In the genomic region with DNA sequence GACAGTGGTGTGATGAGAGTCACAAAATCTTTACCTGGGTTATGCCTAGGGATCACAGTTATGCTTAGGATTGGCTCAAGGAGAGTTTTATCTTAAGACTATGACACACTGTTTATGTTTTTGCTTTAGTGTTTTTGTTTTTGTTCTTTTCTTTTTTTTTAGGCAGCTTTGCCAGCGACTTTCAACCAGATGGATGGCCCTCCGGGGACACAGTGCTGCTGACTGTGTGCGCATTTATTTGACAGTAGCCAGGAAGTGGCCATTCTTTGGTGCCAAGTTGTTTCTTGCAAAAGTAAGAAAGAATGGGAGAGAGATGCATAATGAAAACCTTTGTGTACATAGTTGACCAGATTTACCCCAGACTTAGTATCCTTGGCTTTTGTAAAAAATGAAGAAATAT, we compare ENCODE assay signal across 1 cellular context.
TF ChIP-seq lines count a peak whose summit lies in the region.

No MANE protein-coding gene starts in this region.

TF ChIP-seq in GM23338, 12 proteins besides CTCF, POLR2A, EP300 and RAD21:
- TF ChIP-seq, protein P1, sequence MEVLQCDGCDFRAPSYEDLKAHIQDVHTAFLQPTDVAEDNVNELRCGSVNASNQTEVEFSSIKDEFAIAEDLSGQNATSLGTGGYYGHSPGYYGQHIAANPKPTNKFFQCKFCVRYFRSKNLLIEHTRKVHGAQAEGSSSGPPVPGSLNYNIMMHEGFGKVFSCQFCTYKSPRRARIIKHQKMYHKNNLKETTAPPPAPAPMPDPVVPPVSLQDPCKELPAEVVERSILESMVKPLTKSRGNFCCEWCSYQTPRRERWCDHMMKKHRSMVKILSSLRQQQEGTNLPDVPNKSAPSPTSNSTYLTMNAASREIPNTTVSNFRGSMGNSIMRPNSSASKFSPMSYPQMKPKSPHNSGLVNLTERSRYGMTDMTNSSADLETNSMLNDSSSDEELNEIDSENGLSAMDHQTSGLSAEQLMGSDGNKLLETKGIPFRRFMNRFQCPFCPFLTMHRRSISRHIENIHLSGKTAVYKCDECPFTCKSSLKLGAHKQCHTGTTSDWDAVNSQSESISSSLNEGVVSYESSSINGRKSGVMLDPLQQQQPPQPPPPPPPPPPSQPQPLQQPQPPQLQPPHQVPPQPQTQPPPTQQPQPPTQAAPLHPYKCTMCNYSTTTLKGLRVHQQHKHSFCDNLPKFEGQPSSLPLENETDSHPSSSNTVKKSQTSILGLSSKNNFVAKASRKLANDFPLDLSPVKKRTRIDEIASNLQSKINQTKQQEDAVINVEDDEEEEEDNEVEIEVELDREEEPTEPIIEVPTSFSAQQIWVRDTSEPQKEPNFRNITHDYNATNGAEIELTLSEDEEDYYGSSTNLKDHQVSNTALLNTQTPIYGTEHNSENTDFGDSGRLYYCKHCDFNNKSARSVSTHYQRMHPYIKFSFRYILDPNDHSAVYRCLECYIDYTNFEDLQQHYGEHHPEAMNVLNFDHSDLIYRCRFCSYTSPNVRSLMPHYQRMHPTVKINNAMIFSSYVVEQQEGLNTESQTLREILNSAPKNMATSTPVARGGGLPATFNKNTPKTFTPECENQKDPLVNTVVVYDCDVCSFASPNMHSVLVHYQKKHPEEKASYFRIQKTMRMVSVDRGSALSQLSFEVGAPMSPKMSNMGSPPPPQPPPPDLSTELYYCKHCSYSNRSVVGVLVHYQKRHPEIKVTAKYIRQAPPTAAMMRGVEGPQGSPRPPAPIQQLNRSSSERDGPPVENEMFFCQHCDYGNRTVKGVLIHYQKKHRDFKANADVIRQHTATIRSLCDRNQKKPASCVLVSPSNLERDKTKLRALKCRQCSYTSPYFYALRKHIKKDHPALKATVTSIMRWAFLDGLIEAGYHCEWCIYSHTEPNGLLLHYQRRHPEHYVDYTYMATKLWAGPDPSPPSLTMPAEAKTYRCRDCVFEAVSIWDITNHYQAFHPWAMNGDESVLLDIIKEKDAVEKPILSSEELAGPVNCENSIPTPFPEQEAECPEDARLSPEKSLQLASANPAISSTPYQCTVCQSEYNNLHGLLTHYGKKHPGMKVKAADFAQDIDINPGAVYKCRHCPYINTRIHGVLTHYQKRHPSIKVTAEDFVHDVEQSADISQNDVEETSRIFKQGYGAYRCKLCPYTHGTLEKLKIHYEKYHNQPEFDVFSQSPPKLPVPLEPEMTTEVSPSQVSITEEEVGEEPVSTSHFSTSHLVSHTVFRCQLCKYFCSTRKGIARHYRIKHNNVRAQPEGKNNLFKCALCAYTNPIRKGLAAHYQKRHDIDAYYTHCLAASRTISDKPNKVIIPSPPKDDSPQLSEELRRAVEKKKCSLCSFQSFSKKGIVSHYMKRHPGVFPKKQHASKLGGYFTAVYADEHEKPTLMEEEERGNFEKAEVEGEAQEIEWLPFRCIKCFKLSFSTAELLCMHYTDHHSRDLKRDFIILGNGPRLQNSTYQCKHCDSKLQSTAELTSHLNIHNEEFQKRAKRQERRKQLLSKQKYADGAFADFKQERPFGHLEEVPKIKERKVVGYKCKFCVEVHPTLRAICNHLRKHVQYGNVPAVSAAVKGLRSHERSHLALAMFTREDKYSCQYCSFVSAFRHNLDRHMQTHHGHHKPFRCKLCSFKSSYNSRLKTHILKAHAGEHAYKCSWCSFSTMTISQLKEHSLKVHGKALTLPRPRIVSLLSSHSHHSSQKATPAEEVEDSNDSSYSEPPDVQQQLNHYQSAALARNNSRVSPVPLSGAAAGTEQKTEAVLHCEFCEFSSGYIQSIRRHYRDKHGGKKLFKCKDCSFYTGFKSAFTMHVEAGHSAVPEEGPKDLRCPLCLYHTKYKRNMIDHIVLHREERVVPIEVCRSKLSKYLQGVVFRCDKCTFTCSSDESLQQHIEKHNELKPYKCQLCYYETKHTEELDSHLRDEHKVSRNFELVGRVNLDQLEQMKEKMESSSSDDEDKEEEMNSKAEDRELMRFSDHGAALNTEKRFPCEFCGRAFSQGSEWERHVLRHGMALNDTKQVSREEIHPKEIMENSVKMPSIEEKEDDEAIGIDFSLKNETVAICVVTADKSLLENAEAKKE (CRISPR knock-in tag; IDR thresholded peaks at IDR 0.05), result no peak
- no peak for TF ChIP-seq ZNF331 (CRISPR knock-in tag; IDR thresholded peaks at IDR 0.05; ENCODE audit: low read depth)
- TF ChIP-seq CREB1 (CRISPR knock-in tag; IDR thresholded peaks at IDR 0.05; ENCODE audit: low read depth), result no peak
- TF ChIP-seq STAT1 (IDR thresholded peaks at IDR 0.05; ENCODE audit: unreplicated experiment), result no peak
- no peak for TF ChIP-seq ZNF114 (CRISPR knock-in tag; IDR thresholded peaks at IDR 0.05)
- TF ChIP-seq POLR2AphosphoS5 (IDR thresholded peaks at IDR 0.05; ENCODE audit: low read depth), result no peak
- TF ChIP-seq EZH2 (IDR thresholded peaks at IDR 0.05; ENCODE audit: low read depth, unreplicated experiment), result no peak
- TF ChIP-seq JUNB (IDR thresholded peaks at IDR 0.05; ENCODE audit: unreplicated experiment), result no peak
- TF ChIP-seq, protein P2, sequence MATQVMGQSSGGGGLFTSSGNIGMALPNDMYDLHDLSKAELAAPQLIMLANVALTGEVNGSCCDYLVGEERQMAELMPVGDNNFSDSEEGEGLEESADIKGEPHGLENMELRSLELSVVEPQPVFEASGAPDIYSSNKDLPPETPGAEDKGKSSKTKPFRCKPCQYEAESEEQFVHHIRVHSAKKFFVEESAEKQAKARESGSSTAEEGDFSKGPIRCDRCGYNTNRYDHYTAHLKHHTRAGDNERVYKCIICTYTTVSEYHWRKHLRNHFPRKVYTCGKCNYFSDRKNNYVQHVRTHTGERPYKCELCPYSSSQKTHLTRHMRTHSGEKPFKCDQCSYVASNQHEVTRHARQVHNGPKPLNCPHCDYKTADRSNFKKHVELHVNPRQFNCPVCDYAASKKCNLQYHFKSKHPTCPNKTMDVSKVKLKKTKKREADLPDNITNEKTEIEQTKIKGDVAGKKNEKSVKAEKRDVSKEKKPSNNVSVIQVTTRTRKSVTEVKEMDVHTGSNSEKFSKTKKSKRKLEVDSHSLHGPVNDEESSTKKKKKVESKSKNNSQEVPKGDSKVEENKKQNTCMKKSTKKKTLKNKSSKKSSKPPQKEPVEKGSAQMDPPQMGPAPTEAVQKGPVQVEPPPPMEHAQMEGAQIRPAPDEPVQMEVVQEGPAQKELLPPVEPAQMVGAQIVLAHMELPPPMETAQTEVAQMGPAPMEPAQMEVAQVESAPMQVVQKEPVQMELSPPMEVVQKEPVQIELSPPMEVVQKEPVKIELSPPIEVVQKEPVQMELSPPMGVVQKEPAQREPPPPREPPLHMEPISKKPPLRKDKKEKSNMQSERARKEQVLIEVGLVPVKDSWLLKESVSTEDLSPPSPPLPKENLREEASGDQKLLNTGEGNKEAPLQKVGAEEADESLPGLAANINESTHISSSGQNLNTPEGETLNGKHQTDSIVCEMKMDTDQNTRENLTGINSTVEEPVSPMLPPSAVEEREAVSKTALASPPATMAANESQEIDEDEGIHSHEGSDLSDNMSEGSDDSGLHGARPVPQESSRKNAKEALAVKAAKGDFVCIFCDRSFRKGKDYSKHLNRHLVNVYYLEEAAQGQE (IDR thresholded peaks at IDR 0.05; ENCODE audit: unreplicated experiment), result no peak
- TF ChIP-seq NANOG (IDR thresholded peaks at IDR 0.05; ENCODE audit: borderline replicate concordance), result no peak
- TF ChIP-seq EZH2phosphoT487 (IDR thresholded peaks at IDR 0.05; ENCODE audit: unreplicated experiment), result no peak
- TF ChIP-seq, protein P3, sequence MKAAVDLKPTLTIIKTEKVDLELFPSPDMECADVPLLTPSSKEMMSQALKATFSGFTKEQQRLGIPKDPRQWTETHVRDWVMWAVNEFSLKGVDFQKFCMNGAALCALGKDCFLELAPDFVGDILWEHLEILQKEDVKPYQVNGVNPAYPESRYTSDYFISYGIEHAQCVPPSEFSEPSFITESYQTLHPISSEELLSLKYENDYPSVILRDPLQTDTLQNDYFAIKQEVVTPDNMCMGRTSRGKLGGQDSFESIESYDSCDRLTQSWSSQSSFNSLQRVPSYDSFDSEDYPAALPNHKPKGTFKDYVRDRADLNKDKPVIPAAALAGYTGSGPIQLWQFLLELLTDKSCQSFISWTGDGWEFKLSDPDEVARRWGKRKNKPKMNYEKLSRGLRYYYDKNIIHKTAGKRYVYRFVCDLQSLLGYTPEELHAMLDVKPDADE (IDR thresholded peaks at IDR 0.05), result no peak
